ENCODE assay signal across 9 cellular contexts in genomic region chr19:52627441-52627840, GRCh38. TPM values are rescaled to one million over a fixed set of nuclear protein-coding genes. Genes with fewer than 3 reads are reported as not detected.
DNase-seq lines count a peak whose midpoint lies in the region; ATAC-seq, FAIRE-seq and TF ChIP-seq lines count a peak whose summit lies in the region.
"Not testable (repeated sequence)": the region's sequence is repeated elsewhere in the genome, so short reads cannot be mapped to it uniquely, and the experiment has no call there.
"Had no signal": no experiment of that assay in that cellular context is flagged by ENCODE, and none has a peak within 500 bp of the region (broad histone marks: within the 10 kb centered on the region; RNA-seq: fewer than 3 reads in every experiment).

No MANE protein-coding gene starts in this region.

- DNase-seq in K562 (ENCODE audit: extremely low read depth in 1 of 4, low spot score in 3 of 4); endodermal cell; hepatocyte (ENCODE audit: low spot score); smooth muscle cell (lab: John Stamatoyannopoulos, UW; ENCODE audit: unreplicated experiment): not testable (repeated sequence)
- peak; percentile 9 for DNase-seq in kidney glomerular epithelial cell (lab: John Stamatoyannopoulos, UW)
- DNase-seq in kidney tubule cell (ENCODE audit: low spot score): peak; percentile 76
- peak; percentile 31 to 66 for DNase-seq in trophoblast cell
- DNase-seq in thyroid gland: peak; percentile 38 to 44

- H3K9me3 Mint-ChIP-seq in endodermal cell: peaks cover 31% of the 10 kb centered on the region

- H3K4me3 ChIP-seq in K562; hepatocyte; trophoblast cell (ENCODE audit: low read depth, low read length); smooth muscle cell; thyroid gland (replicated peaks in 1 of 3): not testable (repeated sequence)
- H3K4me3 ChIP-seq in endodermal cell (ENCODE audit: low read length): peak overlapping the region; percentile 45

- not testable (repeated sequence) for H2AFZ ChIP-seq in K562 (ENCODE audit: low read depth, low read length); hepatocyte; trophoblast cell (ENCODE audit: insufficient read depth, low read length, poor library complexity); smooth muscle cell (ENCODE audit: low read depth)

- FAIRE-seq in K562 (lab: Jason Lieb, UNC): not testable (repeated sequence)

- not testable (repeated sequence) for H3K79me2 ChIP-seq in K562 (ENCODE audit: control insufficient read depth, insufficient read depth, low read length); hepatocyte; trophoblast cell (ENCODE audit: control insufficient read depth, insufficient read depth, low read length, poor library complexity)
- peaks cover 12% of the 10 kb centered on the region for H3K79me2 ChIP-seq in smooth muscle cell (ENCODE audit: low read depth)

- not testable (repeated sequence) for H3F3A ChIP-seq in smooth muscle cell (ENCODE audit: low read depth)

- not testable (repeated sequence) for H4K20me1 ChIP-seq in K562 (replicated peaks; ENCODE audit: control insufficient read depth, insufficient read depth, low read length); hepatocyte (ENCODE audit: insufficient read depth, poor library complexity, severe bottlenecking)
- peaks cover 48% of the 10 kb centered on the region for H4K20me1 ChIP-seq in smooth muscle cell (ENCODE audit: low read depth)

- not testable (repeated sequence) for H3K14ac ChIP-seq in trophoblast cell (ENCODE audit: low read length)

- H2BK120ac ChIP-seq in trophoblast cell (ENCODE audit: insufficient read depth, low read length, poor library complexity): not testable (repeated sequence)

- H3K79me1 ChIP-seq in trophoblast cell (ENCODE audit: low read length): not testable (repeated sequence)

- H3K4ac ChIP-seq in trophoblast cell (ENCODE audit: low read depth, low read length): not testable (repeated sequence)

- H3K27ac ChIP-seq in K562 (ENCODE audit: extremely low read depth, low read depth, low read length): 0 out of 3 replicates have a peak overlapping the region, but pooled peaks have one; percentile 44
- not testable (repeated sequence) for H3K27ac ChIP-seq in endodermal cell (ENCODE audit: low read depth, low read length)
- H3K27ac ChIP-seq in hepatocyte: peak overlapping the region; percentile 68
- H3K27ac ChIP-seq in trophoblast cell (ENCODE audit: low read depth, low read length): peak overlapping the region; percentile 64
- peak overlapping the region; percentile 5 for H3K27ac ChIP-seq in smooth muscle cell (ENCODE audit: low read depth)
- H3K27ac ChIP-seq in thyroid gland: peak overlapping the region; percentile 36 to 61 (median 49)

- H3K4me1 ChIP-seq in K562 (replicated peaks in 1 of 2; ENCODE audit: control insufficient read depth in 2 of 2, insufficient read depth in 2 of 2, low read length in 2 of 2); endodermal cell (ENCODE audit: control insufficient read depth, insufficient read depth, low read length); hepatocyte (ENCODE audit: insufficient read depth); smooth muscle cell (ENCODE audit: low read depth): not testable (repeated sequence)
- peaks cover 7 to 10% of the 10 kb centered on the region in 2 experiments for H3K4me1 ChIP-seq in trophoblast cell (ENCODE audit: control insufficient read depth in 1 of 2, insufficient read depth in 2 of 2, low read length in 2 of 2)
- H3K4me1 ChIP-seq in thyroid gland: peaks cover 8 to 12% of the 10 kb centered on the region in 2 donors

- CTCF ChIA-PET in K562 (lab: Yijun Ruan, JAX; ENCODE audit: low intra/inter-chr PET ratio): not testable (repeated sequence)

- H3K27me3 ChIP-seq in K562 (ENCODE audit: control insufficient read depth in 2 of 2, insufficient read depth in 2 of 2, low read length in 2 of 2); endodermal cell (ENCODE audit: control insufficient read depth, insufficient read depth, low read length, poor library complexity, severe bottlenecking); hepatocyte; trophoblast cell (ENCODE audit: insufficient read depth, low read length); smooth muscle cell (ENCODE audit: low read depth); thyroid gland: not testable (repeated sequence)

- not testable (repeated sequence) for H3K27ac Mint-ChIP-seq in endodermal cell

- ATAC-seq in K562: not testable (repeated sequence)

- not testable (repeated sequence) for H3K23ac ChIP-seq in trophoblast cell (ENCODE audit: low read length)

- intact Hi-C loops in K562 (cut with micrococcal nuclease); thyroid gland (cut with DNase I): not testable (repeated sequence)

- not testable (repeated sequence) for H4K91ac ChIP-seq in trophoblast cell (ENCODE audit: low read depth, low read length)

- not testable (repeated sequence) for TF ChIP-seq POLR2A in K562 (conservative IDR thresholded peaks at IDR 0.05); thyroid gland (IDR thresholded peaks at IDR 0.05)

- H2AK5ac ChIP-seq in trophoblast cell (ENCODE audit: low read length): not testable (repeated sequence)

- TF ChIP-seq EP300 in K562 (IDR thresholded peaks at IDR 0.05; ENCODE audit: low read length): not testable (repeated sequence)

- not testable (repeated sequence) for H3K27me3 Mint-ChIP-seq in endodermal cell (ENCODE audit: insufficient read depth)

- H3K4me2 ChIP-seq in K562 (ENCODE audit: insufficient read depth, low read length); hepatocyte; trophoblast cell (ENCODE audit: low read length); smooth muscle cell: not testable (repeated sequence)

- H2BK5ac ChIP-seq in trophoblast cell (ENCODE audit: low read depth, low read length, poor library complexity): not testable (repeated sequence)

- H3K36me3 ChIP-seq in K562 (ENCODE audit: control insufficient read depth, insufficient read depth, low read length) (peaks cover 53% of the 10 kb centered on the region), endodermal cell (ENCODE audit: control insufficient read depth, insufficient read depth, low read length) (peaks cover 51% of the 10 kb centered on the region), trophoblast cell (ENCODE audit: control insufficient read depth in 1 of 2, insufficient read depth in 2 of 2, low read length in 2 of 2) (peaks cover 28 to 48% of the 10 kb centered on the region in 2 experiments)
- not testable (repeated sequence) for H3K36me3 ChIP-seq in hepatocyte (replicated peaks; ENCODE audit: insufficient read depth, low read depth); smooth muscle cell (ENCODE audit: low read depth); thyroid gland

- H2BK12ac ChIP-seq in trophoblast cell (ENCODE audit: low read length): not testable (repeated sequence)

- H3K18ac ChIP-seq in trophoblast cell (ENCODE audit: low read length): not testable (repeated sequence)

- not testable (repeated sequence) for BruUV-seq in K562 (replicated peaks; lab: Mats Ljungman, UMichigan)

- not testable (repeated sequence) for H3K4me3 Mint-ChIP-seq in endodermal cell

- not testable (repeated sequence) for H4K8ac ChIP-seq in trophoblast cell (ENCODE audit: low read depth, low read length)

- 62% methylated on average over 3 of the region's 3 CpGs for WGBS in K562 (ENCODE audit: insufficient coverage, low coverage, missing lambda C conversion rate)
- 99 to 100% methylated on average over 3 of the region's 3 CpGs for WGBS in endodermal cell (ENCODE audit: insufficient coverage in 1 of 2, insufficient read length in 1 of 2), 2 experiments
- WGBS in hepatocyte (ENCODE audit: low lambda C conversion rate, missing lambda C conversion rate): 96% methylated on average over 3 of the region's 3 CpGs
- no CpG with 5 or more reads among the region's 3 CpGs for whole genome bisulfite sequencing in trophoblast cell (ENCODE audit: extremely low coverage, insufficient coverage, insufficient read length)
- WGBS in smooth muscle cell (ENCODE audit: low lambda C conversion rate): 92% methylated on average over 3 of the region's 3 CpGs
- 76 to 94% methylated on average over 3 of the region's 3 CpGs for WGBS in thyroid gland, 2 donors

- POLR2A ChIA-PET in K562 (lab: Yijun Ruan, JAX): not testable (repeated sequence)

- not testable (repeated sequence) for H4K12ac ChIP-seq in trophoblast cell (ENCODE audit: low read depth, low read length)

- H3K4me1 Mint-ChIP-seq in endodermal cell: not testable (repeated sequence)

- not testable (repeated sequence) for H3K9ac ChIP-seq in K562 (ENCODE audit: insufficient read depth in 1 of 2, low read depth in 2 of 2, low read length in 2 of 2); endodermal cell (ENCODE audit: extremely low read depth, low read length, poor library complexity, severe bottlenecking); trophoblast cell (ENCODE audit: low read length); smooth muscle cell (ENCODE audit: low read depth)

- H3K36me3 Mint-ChIP-seq in endodermal cell (ENCODE audit: low read depth): peaks cover 26% of the 10 kb centered on the region

- not testable (repeated sequence) for H3K9me2 ChIP-seq in hepatocyte (replicated peaks; ENCODE audit: insufficient read depth)

- TF ChIP-seq RAD21 in K562 (CRISPR knock-in tag; conservative IDR thresholded peaks at IDR 0.05 in 1 of 2, IDR thresholded peaks at IDR 0.05 in 1 of 2): not testable (repeated sequence)

- H3K9me1 ChIP-seq in K562 (ENCODE audit: control insufficient read depth, insufficient read depth, low read length): not testable (repeated sequence)

- not testable (repeated sequence) for TF ChIP-seq CTCF in K562 (IDR thresholded peaks at IDR 0.05 in 2 of 3, conservative IDR thresholded peaks at IDR 0.05 in 1 of 3; ENCODE audit: insufficient read depth in 2 of 3, low read depth in 1 of 3, low read length in 3 of 3); endodermal cell (conservative IDR thresholded peaks at IDR 0.05); hepatocyte (IDR thresholded peaks at IDR 0.05; ENCODE audit: poor library complexity); smooth muscle cell (IDR thresholded peaks at IDR 0.05; ENCODE audit: borderline replicate concordance, insufficient read depth, poor library complexity, severe bottlenecking); thyroid gland (IDR thresholded peaks at IDR 0.05)

- H3K9me3 ChIP-seq in K562 (replicated peaks; ENCODE audit: control insufficient read depth, insufficient read depth, low read depth, low read length); hepatocyte (ENCODE audit: low read depth); trophoblast cell (ENCODE audit: insufficient read depth, low read depth, low read length); smooth muscle cell (replicated peaks; ENCODE audit: low read depth); thyroid gland: not testable (repeated sequence)
- peaks cover 41% of the 10 kb centered on the region for H3K9me3 ChIP-seq in endodermal cell (ENCODE audit: control insufficient read depth, low read length)

- in situ Hi-C loops in K562 (cut with MboI): not testable (repeated sequence)

RNA-seq across cellular contexts. Expression of gene ZNF83, which starts 10.7 kb away (rescaled TPM):
- total RNA-seq in K562 (2011; cell fraction: chromatin; rRNA removed; ENCODE audit: low replicate concordance): 132 and 250 TPM in 2 replicates
- 69.4 and 90.8 TPM in 2 replicates for total RNA-seq in K562 (2011; cell fraction: nucleolus; rRNA removed)
- total RNA-seq in K562 (2011; cell fraction: nucleoplasm; rRNA removed): 166 and 244 TPM in 2 replicates
- total RNA-seq in K562 (2014; rRNA removed): 35.2 and 35.3 TPM in 2 replicates
- total RNA-seq in K562 (2014; rRNA removed; fragmentation: Illumina TruSeq; extraction: Trizol): 70.0 and 80.3 TPM in 2 replicates
- 63.2 and 67.0 TPM in 2 replicates for total RNA-seq in K562 (2015; rRNA removed; fragmentation: Illumina TruSeq; extraction: Trizol)
- total RNA-seq in K562 (2021): 37.9 and 38.2 TPM in 2 replicates
- polyA plus RNA-seq in K562 (2011; rRNA removed): 74.3 and 82.6 TPM in 2 replicates
- polyA plus RNA-seq in K562 (2011; cell fraction: cytosol; rRNA removed): 12.3 and 38.2 TPM in 2 replicates
- polyA plus RNA-seq in K562 (2011; cell fraction: nucleus; rRNA removed): 129 and 148 TPM in 2 replicates
- polyA plus RNA-seq in K562 (2012): 27.7 and 49.9 TPM in 2 replicates
- 47.8 and 54.1 TPM in 2 replicates for polyA plus RNA-seq in K562 (2014; fragmentation: Illumina TruSeq; extraction: Trizol)
- polyA plus RNA-seq in K562 (2014; fragmentation: Nextera tagmentation; extraction: Ambion mirVana): 10 to 100 TPM; 18.6 to 28.2 TPM
- polyA plus RNA-seq in K562 (2014; rRNA removed): 49.9 and 51.9 TPM in 2 replicates
- 63.7 and 81.3 TPM in 2 replicates for polyA minus RNA-seq in K562 (2011; rRNA and poly(A)+ RNA removed)
- 19.2 and 20.6 TPM in 2 replicates for polyA minus RNA-seq in K562 (2011; cell fraction: cytosol; rRNA and poly(A)+ RNA removed)
- polyA minus RNA-seq in K562 (2011; cell fraction: nucleus; rRNA and poly(A)+ RNA removed): 43.5 and 79.2 TPM in 2 replicates
- total RNA-seq in endodermal cell: 10 to 100 TPM; 59.0 to 88.7 TPM
- polyA plus RNA-seq in endodermal cell (2013, experiment 1 of 2): 62.8 TPM
- polyA plus RNA-seq in endodermal cell (2013, experiment 2 of 2): 60.8 TPM
- 48.6 and 55.8 TPM in 2 replicates for total RNA-seq in hepatocyte
- 32.6 and 42.9 TPM in 2 replicates for polyA plus RNA-seq in hepatocyte
- 78.7 and 80.9 TPM in 2 replicates for polyA plus RNA-seq in trophoblast cell (2013)
- total RNA-seq in smooth muscle cell: 53.2 and 60.0 TPM in 2 replicates
- polyA plus RNA-seq in smooth muscle cell: 20.6 and 32.9 TPM in 2 replicates
- total RNA-seq in thyroid gland: 100 to 1,000 TPM in 2 of 4 donors, 10 to 100 TPM in 2; 75.3 to 125 (median 97.0) TPM

RNA-seq across cellular contexts. Expression of gene ZNF701, which starts 57.4 kb away (rescaled TPM):
- 30.6 and 77.6 TPM in 2 replicates for total RNA-seq in K562 (2011; cell fraction: chromatin; rRNA removed; ENCODE audit: low replicate concordance)
- 22.2 and 27.2 TPM in 2 replicates for total RNA-seq in K562 (2011; cell fraction: nucleolus; rRNA removed)
- 35.2 and 36.9 TPM in 2 replicates for total RNA-seq in K562 (2011; cell fraction: nucleoplasm; rRNA removed)
- total RNA-seq in K562 (2014; rRNA removed): 8.0 and 9.1 TPM in 2 replicates
- total RNA-seq in K562 (2014; rRNA removed; fragmentation: Illumina TruSeq; extraction: Trizol): 15.4 and 17.7 TPM in 2 replicates
- 10.1 and 11.3 TPM in 2 replicates for total RNA-seq in K562 (2015; rRNA removed; fragmentation: Illumina TruSeq; extraction: Trizol)
- 12.9 and 15.2 TPM in 2 replicates for total RNA-seq in K562 (2021)
- polyA plus RNA-seq in K562 (2011; rRNA removed): 15.9 and 16.9 TPM in 2 replicates
- 5.1 and 10.3 TPM in 2 replicates for polyA plus RNA-seq in K562 (2011; cell fraction: cytosol; rRNA removed)
- 16.5 and 19.2 TPM in 2 replicates for polyA plus RNA-seq in K562 (2011; cell fraction: nucleus; rRNA removed)
- 5.4 and 9.6 TPM in 2 replicates for polyA plus RNA-seq in K562 (2012)
- polyA plus RNA-seq in K562 (2014; fragmentation: Illumina TruSeq; extraction: Trizol): 8.7 and 9.2 TPM in 2 replicates
- 10 to 100 TPM in 1 of 2 experiments, 1 to 10 TPM in 1; 5.3 to 11.1 TPM for polyA plus RNA-seq in K562 (2014; fragmentation: Nextera tagmentation; extraction: Ambion mirVana)
- 9.3 and 9.9 TPM in 2 replicates for polyA plus RNA-seq in K562 (2014; rRNA removed)
- polyA minus RNA-seq in K562 (2011; rRNA and poly(A)+ RNA removed): 39.2 and 45.7 TPM in 2 replicates
- polyA minus RNA-seq in K562 (2011; cell fraction: cytosol; rRNA and poly(A)+ RNA removed): 10.8 and 11.6 TPM in 2 replicates
- 15.9 and 22.9 TPM in 2 replicates for polyA minus RNA-seq in K562 (2011; cell fraction: nucleus; rRNA and poly(A)+ RNA removed)
- 10 to 100 TPM; 42.0 to 45.3 TPM for total RNA-seq in endodermal cell
- 9.3 TPM for polyA plus RNA-seq in endodermal cell (2013, experiment 1 of 2)
- 10.8 TPM for polyA plus RNA-seq in endodermal cell (2013, experiment 2 of 2)
- total RNA-seq in hepatocyte: 15.2 TPM in 2 replicates
- 5.3 and 9.3 TPM in 2 replicates for polyA plus RNA-seq in hepatocyte
- polyA plus RNA-seq in trophoblast cell (2013): 13.8 and 14.2 TPM in 2 replicates
- total RNA-seq in smooth muscle cell: 10.0 and 11.3 TPM in 2 replicates
- polyA plus RNA-seq in smooth muscle cell: 5.5 and 6.1 TPM in 2 replicates
- total RNA-seq in thyroid gland: 10 to 100 TPM; 22.3 to 39.3 (median 28.3) TPM
- total RNA-seq: Calu3 had no signal
